ENCODE assay signal across 23 cellular contexts in the genomic region with DNA sequence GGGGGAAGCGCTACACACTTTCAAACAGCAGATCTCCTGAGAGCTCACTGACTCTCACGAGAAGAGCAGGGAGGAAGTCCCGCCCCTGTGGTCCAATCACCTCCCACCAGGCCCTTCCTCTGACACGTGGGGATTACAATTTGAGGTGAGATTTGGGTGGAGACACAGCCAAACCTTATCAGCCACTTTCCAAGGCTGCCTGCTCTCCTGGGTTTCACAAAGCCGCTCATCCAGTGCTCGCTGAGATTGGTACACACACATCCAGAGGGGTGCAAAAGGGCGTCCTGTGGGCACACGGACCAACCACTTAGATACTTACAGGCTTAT. TPM values are rescaled to one million over a fixed set of nuclear protein-coding genes. Genes with fewer than 3 reads are reported as not detected.
DNase-seq lines count a peak whose midpoint lies in the region; ATAC-seq and TF ChIP-seq lines count a peak whose summit lies in the region.
"Had no signal": no experiment of that assay in that cellular context is flagged by ENCODE, and none has a peak within 500 bp of the region (broad histone marks: within the 10 kb centered on the region; RNA-seq: fewer than 3 reads in every experiment).

No MANE protein-coding gene starts in this region.

- no peaks in the 10 kb centered on the region for H3K9me3 ChIP-seq in Peyer's patch
- no peaks in the 10 kb centered on the region for H3K9me3 ChIP-seq in left lung
- H3K9me3 ChIP-seq: A549, ascending aorta, HAP-1, mucosa of descending colon had no signal

- intact Hi-C loops in left lung (cut with DNase I) (no loop called here), cardiac septum (cut with DNase I) (no loop called here)

- ATAC-seq in left lung = no peak
- no peak for ATAC-seq in HG02852 (IDR thresholded peaks at IDR 0.05; ENCODE audit: unreplicated experiment)
- ATAC-seq: A549; CD8-positive, alpha-beta T cell; mucosa of descending colon had no signal

- no peaks in the 10 kb centered on the region for H3K9me3 Mint-ChIP-seq in activated T-cell treated with anti-CD3 and anti-CD28 coated beads, Interleukin-2, amount 50 U/mL, for 24 hours
- peaks cover 6% of the 10 kb centered on the region for H3K9me3 Mint-ChIP-seq in type B pancreatic cell
- H3K9me3 Mint-ChIP-seq: activated B cell treated with CpG ODN at 0.5 μM for 24 hours; activated CD4-positive, alpha-beta memory T cell treated with anti-CD3 and anti-CD28 coated beads for 36 hours; CD8-positive, alpha-beta T cell had no signal

- TF ChIP-seq CTCF in Peyer's patch (IDR thresholded peaks at IDR 0.05) (no peak), left lung (IDR thresholded peaks at IDR 0.05) (no peak), type B pancreatic cell (conservative IDR thresholded peaks at IDR 0.05) (no peak)

- H3K27ac Mint-ChIP-seq in activated T-cell treated with anti-CD3 and anti-CD28 coated beads, Interleukin-2, amount 50 U/mL, for 24 hours = no peak overlapping the region
- H3K27ac Mint-ChIP-seq in type B pancreatic cell = no peak overlapping the region
- H3K27ac Mint-ChIP-seq: activated B cell treated with CpG ODN at 0.5 μM for 24 hours; activated CD4-positive, alpha-beta memory T cell treated with anti-CD3 and anti-CD28 coated beads for 36 hours; CD8-positive, alpha-beta T cell; progenitor cell of endocrine pancreas had no signal

- H3K36me3 ChIP-seq in Peyer's patch (no peaks in the 10 kb centered on the region), left lung (peaks cover 0 to 4% of the 10 kb centered on the region in 2 donors)
- H3K36me3 ChIP-seq: ascending aorta, HAP-1 had no signal

- H3K27me3 ChIP-seq in Peyer's patch (no peaks in the 10 kb centered on the region), left lung (no peaks in the 10 kb centered on the region)
- H3K27me3 ChIP-seq: ascending aorta had no signal

- DNase-seq in activated T-cell treated with anti-CD3 and anti-CD28 coated beads, Interleukin-2, amount 50 U/mL, for 24 hours = peak; percentile 31
- DNase-seq in activated T-cell treated with anti-CD3 and anti-CD28 coated beads for 4 hours (no peak), Peyer's patch (peak in 2 of 3 donors; percentile 6 to 8), left lung (peak; percentile 18 to 24), type B pancreatic cell (ENCODE audit: extremely low spot score, unreplicated experiment) (peak; percentile 32), cardiac septum (ENCODE audit: low spot score) (no peak), NCI-H748 treated with DMSO at 0.1 percent for 48 hours (lab: John Stamatoyannopoulos, UW) (no peak)
- DNase-seq: activated B cell treated with CpG ODN at 0.5 μM for 24 hours; activated CD4-positive, alpha-beta memory T cell treated with anti-CD3 and anti-CD28 coated beads for 36 hours; activated naive CD4-positive, alpha-beta T cell treated with anti-CD3 and anti-CD28 coated beads, Interleukin-2, amount 50 U/mL, for 16 hours; central memory CD4-positive, alpha-beta T cell; DMS53; mucosa of descending colon; NCI-H1417; Right ventricle myocardium superior; T-helper 9 cell had no signal

- no peaks in the 10 kb centered on the region for H3K27me3 Mint-ChIP-seq in activated T-cell treated with anti-CD3 and anti-CD28 coated beads, Interleukin-2, amount 50 U/mL, for 24 hours
- H3K27me3 Mint-ChIP-seq in type B pancreatic cell = no peaks in the 10 kb centered on the region
- H3K27me3 Mint-ChIP-seq: activated B cell treated with CpG ODN at 0.5 μM for 24 hours; activated CD4-positive, alpha-beta memory T cell treated with anti-CD3 and anti-CD28 coated beads for 36 hours; progenitor cell of endocrine pancreas had no signal

- H3K4me1 ChIP-seq in Peyer's patch = no peaks in the 10 kb centered on the region
- no peaks in the 10 kb centered on the region for H3K4me1 ChIP-seq in left lung
- H3K4me1 ChIP-seq: A549, ascending aorta had no signal

- H3K36me3 Mint-ChIP-seq in activated T-cell treated with anti-CD3 and anti-CD28 coated beads, Interleukin-2, amount 50 U/mL, for 24 hours (ENCODE audit: low read depth) = peaks cover 16% of the 10 kb centered on the region
- peaks cover 33% of the 10 kb centered on the region for H3K36me3 Mint-ChIP-seq in type B pancreatic cell

- no peak overlapping the region for H3K4me3 Mint-ChIP-seq in activated T-cell treated with anti-CD3 and anti-CD28 coated beads, Interleukin-2, amount 50 U/mL, for 24 hours
- no peak overlapping the region for H3K4me3 Mint-ChIP-seq in type B pancreatic cell
- H3K4me3 Mint-ChIP-seq: activated B cell treated with CpG ODN at 0.5 μM for 24 hours; activated CD4-positive, alpha-beta memory T cell treated with anti-CD3 and anti-CD28 coated beads for 36 hours; CD8-positive, alpha-beta T cell had no signal

- H3K27ac ChIP-seq in Peyer's patch (no peak overlapping the region), left lung (no peak overlapping the region)
- H3K27ac ChIP-seq: A549, ascending aorta, HL-60 had no signal

- H3K4me3 ChIP-seq in Peyer's patch = no peak overlapping the region
- no peak overlapping the region for H3K4me3 ChIP-seq in left lung
- H3K4me3 ChIP-seq: A549, ascending aorta, HAP-1, mucosa of descending colon had no signal

- H3K4me1 Mint-ChIP-seq in activated T-cell treated with anti-CD3 and anti-CD28 coated beads, Interleukin-2, amount 50 U/mL, for 24 hours (ENCODE audit: low read depth) = peaks cover 37% of the 10 kb centered on the region
- H3K4me1 Mint-ChIP-seq in type B pancreatic cell (ENCODE audit: unreplicated experiment) = peaks cover 41% of the 10 kb centered on the region

- no peak for TF ChIP-seq POLR2A in Peyer's patch (IDR thresholded peaks at IDR 0.05)

RNA-seq across cellular contexts. Expression of a gene that starts 23.1 kb away (rescaled TPM):
- total RNA-seq in Peyer's patch (10 to 100 TPM in 1 of 4 donors, 1 to 10 TPM in 3; 5.4 to 18.2 (median 6.9) TPM), left lung (10 to 100 TPM; 11.3 to 13.5 TPM), type B pancreatic cell (ENCODE audit: low replicate concordance) (10.4 and 27.0 TPM in 2 replicates), cardiac septum (5.9 TPM)

Comparison
In these comparisons a context has a peak if more than half of its experiments do, and no peak if none do; other contexts are left out.
1. DNase-seq: peak in activated T-cell treated with anti-CD3 and anti-CD28 coated beads, Interleukin-2, amount 50 U/mL, for 24 hours (single experiment), Peyer's patch (2 of 3), left lung (2 of 2) and type B pancreatic cell (single experiment); none in activated T-cell treated with anti-CD3 and anti-CD28 coated beads for 4 hours (single experiment), cardiac septum (single experiment) and NCI-H748 treated with DMSO at 0.1 percent for 48 hours (single experiment).